14 cellular contexts compared by ENCODE assay signal in genomic region chr14:76767681-76768055, GRCh38. TPM values are rescaled to one million over a fixed set of nuclear protein-coding genes. Genes with fewer than 3 reads are reported as not detected.
DNase-seq lines count a peak whose midpoint lies in the region; ATAC-seq and TF ChIP-seq lines count a peak whose summit lies in the region.
"Had no signal": no experiment of that assay in that cellular context is flagged by ENCODE, and none has a peak within 500 bp of the region (broad histone marks: within the 10 kb centered on the region; RNA-seq: fewer than 3 reads in every experiment).

No MANE protein-coding gene starts in this region.

- no peaks in the 10 kb centered on the region for H3K9me3 Mint-ChIP-seq in endothelial cell (ENCODE audit: unreplicated experiment)
- H3K9me3 Mint-ChIP-seq in natural killer cell treated with Interleukin-12 subunit alpha and Interleukin-12 subunit beta and Interleukin-15 and Interleukin-18, amount 100 ng/mL, for 72 hours: no peaks in the 10 kb centered on the region

- H3K27ac Mint-ChIP-seq in endothelial cell (ENCODE audit: unreplicated experiment): peak overlapping the region; percentile 84
- peak overlapping the region; percentile 56 to 61 for H3K27ac Mint-ChIP-seq in natural killer cell treated with Interleukin-12 subunit alpha and Interleukin-12 subunit beta and Interleukin-15 and Interleukin-18, amount 100 ng/mL, for 72 hours

- peak overlapping the region in 1 of 12 donors; percentile 6 for H3K4me3 ChIP-seq in heart left ventricle
- no peak overlapping the region for H3K4me3 ChIP-seq in uterus
- no peak overlapping the region for H3K4me3 ChIP-seq in prostate gland

- peak in 1 of 5 donors; percentile 8 for DNase-seq in heart left ventricle
- DNase-seq in Right ventricle myocardium superior: no peak
- no peak for DNase-seq in endothelial cell (ENCODE audit: low spot score)
- no peak for DNase-seq in natural killer cell treated with Interleukin-12 subunit alpha and Interleukin-12 subunit beta and Interleukin-15 and Interleukin-18, amount 100 ng/mL, for 72 hours (ENCODE audit: low spot score)
- peak in 1 of 2 donors; percentile 3 for DNase-seq in uterus
- DNase-seq in prostate gland (ENCODE audit: low spot score): no peak
- no peak for DNase-seq in NCI-H1105 (lab: John Stamatoyannopoulos, UW)
- DNase-seq: NCI-H446, T1000 had no signal

- H3K27me3 ChIP-seq in heart left ventricle (no peaks in the 10 kb centered on the region), uterus (no peaks in the 10 kb centered on the region), prostate gland (replicated peaks; ENCODE audit: insufficient read depth) (no peaks in the 10 kb centered on the region)

- no peak for TF ChIP-seq CTCF in heart left ventricle (IDR thresholded peaks at IDR 0.05)
- TF ChIP-seq CTCF in endothelial cell (IDR thresholded peaks at IDR 0.05; ENCODE audit: unreplicated experiment): no peak
- TF ChIP-seq CTCF in uterus (IDR thresholded peaks at IDR 0.05): no peak
- TF ChIP-seq CTCF in prostate gland (IDR thresholded peaks at IDR 0.05): no peak

- no peak overlapping the region for H3K4me3 Mint-ChIP-seq in endothelial cell (ENCODE audit: unreplicated experiment)
- H3K4me3 Mint-ChIP-seq in natural killer cell treated with Interleukin-12 subunit alpha and Interleukin-12 subunit beta and Interleukin-15 and Interleukin-18, amount 100 ng/mL, for 72 hours: no peak overlapping the region
- H3K4me3 Mint-ChIP-seq: activated naive CD8-positive, alpha-beta T cell had no signal

- H3K27ac ChIP-seq in heart left ventricle (peak overlapping the region in 11 of 12 donors; percentile 29 to 91 (median 76)), uterus (peak overlapping the region; percentile 17 to 56), prostate gland (no peak overlapping the region)

- H3K4me1 Mint-ChIP-seq in endothelial cell (ENCODE audit: unreplicated experiment): peaks cover 68% of the 10 kb centered on the region
- H3K4me1 Mint-ChIP-seq in natural killer cell treated with Interleukin-12 subunit alpha and Interleukin-12 subunit beta and Interleukin-15 and Interleukin-18, amount 100 ng/mL, for 72 hours (ENCODE audit: low read depth in 2 of 2): peaks cover 13 to 14% of the 10 kb centered on the region in 2 donors

- H3K36me3 ChIP-seq in heart left ventricle: peaks cover 0 to 15% (median 0%) of the 10 kb centered on the region in 9 donors
- H3K36me3 ChIP-seq in uterus: no peaks in the 10 kb centered on the region
- no peaks in the 10 kb centered on the region for H3K36me3 ChIP-seq in prostate gland

- no peak for ATAC-seq in heart left ventricle
- no peak for ATAC-seq in Right ventricle myocardium superior (ENCODE audit: poor library complexity)
- no peak for ATAC-seq in natural killer cell treated with Interleukin-12 subunit alpha and Interleukin-12 subunit beta and Interleukin-15 and Interleukin-18, amount 100 ng/mL, for 72 hours
- ATAC-seq in GM19452 (IDR thresholded peaks at IDR 0.05; ENCODE audit: unreplicated experiment): no peak

- H3K27me3 Mint-ChIP-seq in endothelial cell (ENCODE audit: unreplicated experiment): peaks cover 8% of the 10 kb centered on the region
- H3K27me3 Mint-ChIP-seq in natural killer cell treated with Interleukin-12 subunit alpha and Interleukin-12 subunit beta and Interleukin-15 and Interleukin-18, amount 100 ng/mL, for 72 hours: no peaks in the 10 kb centered on the region
- H3K27me3 Mint-ChIP-seq: activated naive CD8-positive, alpha-beta T cell had no signal

- intact Hi-C loops in heart left ventricle (cut with DNase I): no loop called here
- intact Hi-C loops in Right ventricle myocardium superior (cut with DNase I): no loop called here
- intact Hi-C loops in uterus (cut with DNase I; ENCODE audit: low total_unique reads): no loop called here
- intact Hi-C loops in prostate gland (cut with DNase I): no loop called here

- peaks cover 37% of the 10 kb centered on the region for H3K36me3 Mint-ChIP-seq in endothelial cell (ENCODE audit: low read depth, unreplicated experiment)
- H3K36me3 Mint-ChIP-seq in natural killer cell treated with Interleukin-12 subunit alpha and Interleukin-12 subunit beta and Interleukin-15 and Interleukin-18, amount 100 ng/mL, for 72 hours: no peaks in the 10 kb centered on the region
- H3K36me3 Mint-ChIP-seq: activated naive CD8-positive, alpha-beta T cell had no signal

- H3K9me3 ChIP-seq in heart left ventricle (no peaks in the 10 kb centered on the region), uterus (no peaks in the 10 kb centered on the region), prostate gland (no peaks in the 10 kb centered on the region)

- WGBS in heart left ventricle, 4 donors: 56 to 70% (median 66%) methylated on average over 4 of the region's 4 CpGs
- 85% methylated on average over 4 of the region's 4 CpGs for WGBS in prostate gland

- TF ChIP-seq POLR2A in heart left ventricle (IDR thresholded peaks at IDR 0.05) (no peak), uterus (IDR thresholded peaks at IDR 0.05) (no peak), prostate gland (IDR thresholded peaks at IDR 0.05) (no peak)

- H3K4me1 ChIP-seq in heart left ventricle (peaks cover 10 to 88% (median 66%) of the 10 kb centered on the region in 12 donors), uterus (peaks cover 4 to 10% of the 10 kb centered on the region in 2 donors), prostate gland (replicated peaks) (no peaks in the 10 kb centered on the region)

RNA-seq across cellular contexts. Expression of gene VASH1, which starts 6.4 kb away (rescaled TPM):
- total RNA-seq in heart left ventricle (10 to 100 TPM in 6 of 9 donors, 1 to 10 TPM in 3; 7.8 to 30.8 (median 11.1) TPM), Right ventricle myocardium superior (14.3 TPM), endothelial cell (ENCODE audit: unreplicated experiment) (166 TPM), uterus (10 to 100 TPM in 3 of 4 donors, 1 to 10 TPM in 1; 3.6 to 23.4 (median 16.4) TPM), prostate gland (10 to 100 TPM in 1 of 2 donors, 1 to 10 TPM in 1; 2.1 to 19.8 TPM)
- 10 to 100 TPM in 1 of 2 donors, 1 to 10 TPM in 1; 9.9 to 25.2 TPM for polyA plus RNA-seq in heart left ventricle
- 1 to 10 TPM; 1.2 to 1.9 TPM for total RNA-seq in natural killer cell treated with Interleukin-12 subunit alpha and Interleukin-12 subunit beta and Interleukin-15 and Interleukin-18, amount 100 ng/mL, for 72 hours
- total RNA-seq: HT-29 had no signal

RNA-seq across cellular contexts. Expression of gene ANGEL1, which starts 45.0 kb away (rescaled TPM):
- total RNA-seq in heart left ventricle (10 to 100 TPM in 8 of 9 donors, 1 to 10 TPM in 1; 9.3 to 16.3 (median 13.8) TPM), Right ventricle myocardium superior (8.7 TPM), endothelial cell (ENCODE audit: unreplicated experiment) (22.6 TPM), uterus (10 to 100 TPM in 2 of 4 donors, 1 to 10 TPM in 2; 4.1 to 24.4 (median 10.5) TPM), prostate gland (10 to 100 TPM; 10.3 to 58.8 TPM)
- 10 to 100 TPM in 1 of 2 donors, 1 to 10 TPM in 1; 9.5 to 10.7 TPM for polyA plus RNA-seq in heart left ventricle
- 10 to 100 TPM; 11.7 to 14.6 TPM for total RNA-seq in natural killer cell treated with Interleukin-12 subunit alpha and Interleukin-12 subunit beta and Interleukin-15 and Interleukin-18, amount 100 ng/mL, for 72 hours

RNA-seq across cellular contexts. Expression of gene LRRC74A, which starts 58.5 kb away (rescaled TPM):
- total RNA-seq in heart left ventricle (not detected), Right ventricle myocardium superior (not detected), endothelial cell (ENCODE audit: unreplicated experiment) (not detected), uterus (not detected), prostate gland (1 to 10 TPM in 1 of 2 donors, not detected in 1; 6.0 TPM)
- not detected for polyA plus RNA-seq in heart left ventricle
- not detected for total RNA-seq in natural killer cell treated with Interleukin-12 subunit alpha and Interleukin-12 subunit beta and Interleukin-15 and Interleukin-18, amount 100 ng/mL, for 72 hours
- total RNA-seq: activated CD8-positive, alpha-beta memory T cell treated with anti-CD3 and anti-CD28 coated beads for 36 hours; H4; HT-29 had no signal

Comparison
In these comparisons a context has a peak if more than half of its experiments do, and no peak if none do; other contexts are left out.
1. H3K27ac ChIP-seq: peak in heart left ventricle (11 of 12) and uterus (2 of 2); none in prostate gland (0 of 2).